8 cellular contexts compared by ENCODE assay signal in the genomic region with DNA sequence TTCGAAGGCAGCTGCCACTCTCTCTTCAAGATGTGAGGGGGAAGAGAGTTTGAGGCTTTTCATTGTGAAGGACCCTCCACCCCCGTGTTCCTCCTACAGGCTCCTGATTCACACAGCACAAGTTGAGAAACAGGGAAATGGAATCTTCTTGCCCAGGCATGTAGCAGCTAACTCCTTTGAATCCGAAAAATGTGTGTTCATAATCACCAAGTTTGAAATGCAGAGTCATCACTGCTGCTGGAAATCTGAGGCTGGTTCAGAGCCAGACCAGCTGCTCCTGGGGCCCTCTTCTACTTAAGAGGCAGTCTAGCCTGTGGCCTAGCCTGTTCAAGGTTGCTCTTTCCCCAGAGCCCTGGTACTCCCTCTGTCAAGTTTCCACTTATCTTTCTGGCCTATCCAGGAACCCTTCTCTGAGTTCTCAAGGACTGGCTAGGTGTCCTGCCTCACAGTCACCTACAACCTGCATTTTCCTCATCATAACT. TPM values are rescaled to one million over a fixed set of nuclear protein-coding genes. Genes with fewer than 3 reads are reported as not detected.
DNase-seq lines count a peak whose midpoint lies in the region; ATAC-seq and TF ChIP-seq lines count a peak whose summit lies in the region.

No MANE protein-coding gene starts in this region.

- H3K9me3 Mint-ChIP-seq in glutamatergic neuron (ENCODE audit: unreplicated experiment): peaks cover 7% of the 10 kb centered on the region

- H2AFZ ChIP-seq in fibroblast of lung (ENCODE audit: low read length): peak overlapping the region; percentile 40

- H3K27me3 Mint-ChIP-seq in glutamatergic neuron (ENCODE audit: unreplicated experiment): peaks cover 2% of the 10 kb centered on the region

- no peak overlapping the region for H3K27ac Mint-ChIP-seq in glutamatergic neuron (ENCODE audit: unreplicated experiment)

- H3K4me3 ChIP-seq in fibroblast of lung (replicated peaks in 1 of 4; ENCODE audit: control extremely low read depth in 1 of 4, insufficient read depth in 1 of 4, low read depth in 3 of 4, low read length in 4 of 4) (no peak overlapping the region), psoas muscle (no peak overlapping the region), BE2C (ENCODE audit: low read depth, low read length) (no peak overlapping the region)

- H3K27ac ChIP-seq in fibroblast of lung (ENCODE audit: insufficient read depth, low read length) (peak overlapping the region; percentile 63), psoas muscle (peak overlapping the region; percentile 36)

- H3K9ac ChIP-seq in fibroblast of lung (ENCODE audit: insufficient read depth, low read length): no peak overlapping the region

- H3K4me3 Mint-ChIP-seq in glutamatergic neuron (ENCODE audit: unreplicated experiment): no peak overlapping the region

- no peaks in the 10 kb centered on the region for H4K20me1 ChIP-seq in fibroblast of lung (ENCODE audit: control insufficient read depth, extremely low read depth, insufficient read depth, low read length)

- H3K36me3 ChIP-seq in fibroblast of lung (ENCODE audit: control insufficient read depth, insufficient read depth, low read length): no peaks in the 10 kb centered on the region
- no peaks in the 10 kb centered on the region for H3K36me3 ChIP-seq in psoas muscle (ENCODE audit: insufficient read depth in 1 of 2, low read depth in 1 of 2)
- H3K36me3 ChIP-seq in BE2C: no peaks in the 10 kb centered on the region

- H3K4me2 ChIP-seq in fibroblast of lung (ENCODE audit: extremely low read depth, insufficient read depth, low read length): peak overlapping the region; percentile 11

- WGBS in psoas muscle, 3 donors: 42 to 49% (median 47%) methylated on average over 3 of the region's 3 CpGs

- H3K4me1 Mint-ChIP-seq in glutamatergic neuron (ENCODE audit: low read depth, unreplicated experiment): peaks cover 15% of the 10 kb centered on the region

- intact Hi-C loops in psoas muscle (cut with DNase I): no loop called here

- H3K79me2 ChIP-seq in fibroblast of lung (ENCODE audit: control insufficient read depth, insufficient read depth, low read length): no peaks in the 10 kb centered on the region

- H3K9me3 ChIP-seq in fibroblast of lung (ENCODE audit: control insufficient read depth, insufficient read depth, low read depth, low read length) (no peaks in the 10 kb centered on the region), psoas muscle (peaks cover 8% of the 10 kb centered on the region), BE2C (peaks cover 3% of the 10 kb centered on the region)

- DNase-seq in DMS53 treated with DMSO at 0.1 percent for 48 hours (lab: John Stamatoyannopoulos, UW; ENCODE audit: unreplicated experiment): peak; percentile 29
- DNase-seq in NOMO-1 treated with DMSO at 0.1 percent for 48 hours (lab: John Stamatoyannopoulos, UW; ENCODE audit: unreplicated experiment): peak; percentile 33
- DNase-seq in fibroblast of lung (ENCODE audit: low read depth in 2 of 2): peak; percentile 65 to 78
- no peak for DNase-seq in psoas muscle
- no peak for DNase-seq in midbrain (lab: John Stamatoyannopoulos, UW)
- DNase-seq in glutamatergic neuron: no peak
- DNase-seq in BE2C: no peak

- peak in 3 of 4 donors; percentile 48 to 74 (median 60) for ATAC-seq in psoas muscle
- ATAC-seq in HG03196 (IDR thresholded peaks at IDR 0.05; ENCODE audit: unreplicated experiment): no peak

- peaks cover 26% of the 10 kb centered on the region for H3K36me3 Mint-ChIP-seq in glutamatergic neuron (ENCODE audit: unreplicated experiment)

- H3K4me1 ChIP-seq in fibroblast of lung (ENCODE audit: control insufficient read depth, extremely low read depth, insufficient read depth, low read length) (peaks cover 8% of the 10 kb centered on the region), psoas muscle (peaks cover 7% of the 10 kb centered on the region), BE2C (no peaks in the 10 kb centered on the region)

- TF ChIP-seq CTCF in fibroblast of lung (conservative IDR thresholded peaks at IDR 0.05 in 1 of 2, IDR thresholded peaks at IDR 0.05 in 1 of 2; ENCODE audit: low read depth in 1 of 2, low read length in 2 of 2) (no peak), psoas muscle (IDR thresholded peaks at IDR 0.05) (no peak), glutamatergic neuron (IDR thresholded peaks at IDR 0.05; ENCODE audit: partially characterized antibody, unreplicated experiment) (no peak), BE2C (IDR thresholded peaks at IDR 0.05; ENCODE audit: low read depth, low read length) (no peak)

- no peaks in the 10 kb centered on the region for H3K27me3 ChIP-seq in fibroblast of lung (ENCODE audit: control insufficient read depth, insufficient read depth, low read length)
- no peaks in the 10 kb centered on the region for H3K27me3 ChIP-seq in psoas muscle (ENCODE audit: insufficient read depth in 3 of 3, low read length in 2 of 3)
- H3K27me3 ChIP-seq in BE2C: no peaks in the 10 kb centered on the region

RNA-seq across cellular contexts. Expression of gene CRIPT, which starts 28.7 kb away (rescaled TPM):
- total RNA-seq in fibroblast of lung (19.2 and 22.3 TPM in 2 replicates), psoas muscle (10 to 100 TPM; 10.9 to 15.7 (median 14.4) TPM), glutamatergic neuron (ENCODE audit: unreplicated experiment) (34.6 TPM)
- polyA plus RNA-seq in fibroblast of lung (14.0 and 22.1 TPM in 2 replicates), psoas muscle (10 to 100 TPM in 2 of 3 donors, 1 to 10 TPM in 1; 5.7 to 21.4 (median 12.3) TPM)
- 11.3 and 17.3 TPM in 2 replicates for polyA plus RNA-seq in fibroblast of lung (2012)
- 0.59 and 2.2 TPM in 2 replicates for polyA minus RNA-seq in fibroblast of lung (ENCODE audit: low replicate concordance)
- polyA plus RNA-seq in BE2C (2012; ENCODE audit: insufficient read depth, insufficient read length, low read depth): 13.3 TPM

RNA-seq across cellular contexts. Expression of gene PIGF, which starts 28.9 kb away (rescaled TPM):
- total RNA-seq in fibroblast of lung (19.8 and 28.7 TPM in 2 replicates), psoas muscle (10 to 100 TPM in 2 of 4 donors, 1 to 10 TPM in 2; 7.8 to 13.0 (median 9.3) TPM), glutamatergic neuron (ENCODE audit: unreplicated experiment) (41.9 TPM)
- polyA plus RNA-seq in fibroblast of lung (26.2 and 33.4 TPM in 2 replicates), psoas muscle (10 to 100 TPM in 2 of 3 donors, 1 to 10 TPM in 1; 8.6 to 24.1 (median 11.1) TPM)
- polyA plus RNA-seq in fibroblast of lung (2012): 23.0 and 25.7 TPM in 2 replicates
- polyA minus RNA-seq in fibroblast of lung (ENCODE audit: low replicate concordance): 0.82 and 11.8 TPM in 2 replicates
- polyA plus RNA-seq in BE2C (2012; ENCODE audit: insufficient read depth, insufficient read length, low read depth): 26.1 TPM

RNA-seq across cellular contexts. Expression of gene SOCS5, which starts 53.4 kb away (rescaled TPM):
- total RNA-seq in fibroblast of lung (105 and 111 TPM in 2 replicates), psoas muscle (10 to 100 TPM; 12.5 to 16.8 (median 15.5) TPM), glutamatergic neuron (ENCODE audit: unreplicated experiment) (8.5 TPM)
- polyA plus RNA-seq in fibroblast of lung (55.0 and 95.2 TPM in 2 replicates), psoas muscle (10 to 100 TPM in 1 of 3 donors, 1 to 10 TPM in 2; 6.3 to 12.4 (median 7.3) TPM)
- polyA plus RNA-seq in fibroblast of lung (2012): 37.7 and 63.9 TPM in 2 replicates
- 37.6 and 65.7 TPM in 2 replicates for polyA minus RNA-seq in fibroblast of lung (ENCODE audit: low replicate concordance)
- 17.8 TPM for polyA plus RNA-seq in BE2C (2012; ENCODE audit: insufficient read depth, insufficient read length, low read depth)

Comparison
In these comparisons a context has a peak if more than half of its experiments do, and no peak if none do; other contexts are left out.
1. DNase-seq: peak in DMS53 treated with DMSO at 0.1 percent for 48 hours (single experiment), NOMO-1 treated with DMSO at 0.1 percent for 48 hours (single experiment) and fibroblast of lung (2 of 2); none in psoas muscle (0 of 2), midbrain (single experiment), glutamatergic neuron (single experiment) and BE2C (single experiment).